Comparison of ENCODE assay signal across 1 cellular context in genomic region chr16:30521873-30522641, GRCh38.
TF ChIP-seq lines count a peak whose summit lies in the region.

No MANE protein-coding gene starts in this region.

TF ChIP-seq in HepG2, 621 proteins besides CTCF, POLR2A, EP300 and RAD21 (continues in another document):
- no peak for TF ChIP-seq ZNF704 (CRISPR knock-in tag; IDR thresholded peaks at IDR 0.05; ENCODE audit: borderline replicate concordance)
- TF ChIP-seq CENPX (CRISPR knock-in tag; IDR thresholded peaks at IDR 0.05) = no peak
- TF ChIP-seq, protein P1, sequence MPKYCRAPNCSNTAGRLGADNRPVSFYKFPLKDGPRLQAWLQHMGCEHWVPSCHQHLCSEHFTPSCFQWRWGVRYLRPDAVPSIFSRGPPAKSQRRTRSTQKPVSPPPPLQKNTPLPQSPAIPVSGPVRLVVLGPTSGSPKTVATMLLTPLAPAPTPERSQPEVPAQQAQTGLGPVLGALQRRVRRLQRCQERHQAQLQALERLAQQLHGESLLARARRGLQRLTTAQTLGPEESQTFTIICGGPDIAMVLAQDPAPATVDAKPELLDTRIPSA (CRISPR knock-in tag; IDR thresholded peaks at IDR 0.05; ENCODE audit: borderline replicate concordance) = no peak
- TF ChIP-seq, protein P2, sequence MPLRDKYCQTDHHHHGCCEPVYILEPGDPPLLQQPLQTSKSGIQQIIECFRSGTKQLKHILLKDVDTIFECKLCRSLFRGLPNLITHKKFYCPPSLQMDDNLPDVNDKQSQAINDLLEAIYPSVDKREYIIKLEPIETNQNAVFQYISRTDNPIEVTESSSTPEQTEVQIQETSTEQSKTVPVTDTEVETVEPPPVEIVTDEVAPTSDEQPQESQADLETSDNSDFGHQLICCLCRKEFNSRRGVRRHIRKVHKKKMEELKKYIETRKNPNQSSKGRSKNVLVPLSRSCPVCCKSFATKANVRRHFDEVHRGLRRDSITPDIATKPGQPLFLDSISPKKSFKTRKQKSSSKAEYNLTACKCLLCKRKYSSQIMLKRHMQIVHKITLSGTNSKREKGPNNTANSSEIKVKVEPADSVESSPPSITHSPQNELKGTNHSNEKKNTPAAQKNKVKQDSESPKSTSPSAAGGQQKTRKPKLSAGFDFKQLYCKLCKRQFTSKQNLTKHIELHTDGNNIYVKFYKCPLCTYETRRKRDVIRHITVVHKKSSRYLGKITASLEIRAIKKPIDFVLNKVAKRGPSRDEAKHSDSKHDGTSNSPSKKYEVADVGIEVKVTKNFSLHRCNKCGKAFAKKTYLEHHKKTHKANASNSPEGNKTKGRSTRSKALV (CRISPR knock-in tag; IDR thresholded peaks at IDR 0.05) = no peak; the same call in 1 of the 2 replicates
- TF ChIP-seq ZSCAN30 (CRISPR knock-in tag; IDR thresholded peaks at IDR 0.05) = no peak
- no peak for TF ChIP-seq SYNCRIP (IDR thresholded peaks at IDR 0.05; ENCODE audit: insufficient read depth, low read depth, low read length)
- 0 out of 3 replicates have a peak, but pooled peaks have one; percentile 22 for TF ChIP-seq MXI1 (IDR thresholded peaks at IDR 0.05; ENCODE audit: borderline replicate concordance, low read depth, low read length)
- TF ChIP-seq HDAC6 (IDR thresholded peaks at IDR 0.05; ENCODE audit: low read depth, low read length) = no peak
- no peak for TF ChIP-seq ONECUT2 (CRISPR knock-in tag; IDR thresholded peaks at IDR 0.05)
- TF ChIP-seq, protein P3, sequence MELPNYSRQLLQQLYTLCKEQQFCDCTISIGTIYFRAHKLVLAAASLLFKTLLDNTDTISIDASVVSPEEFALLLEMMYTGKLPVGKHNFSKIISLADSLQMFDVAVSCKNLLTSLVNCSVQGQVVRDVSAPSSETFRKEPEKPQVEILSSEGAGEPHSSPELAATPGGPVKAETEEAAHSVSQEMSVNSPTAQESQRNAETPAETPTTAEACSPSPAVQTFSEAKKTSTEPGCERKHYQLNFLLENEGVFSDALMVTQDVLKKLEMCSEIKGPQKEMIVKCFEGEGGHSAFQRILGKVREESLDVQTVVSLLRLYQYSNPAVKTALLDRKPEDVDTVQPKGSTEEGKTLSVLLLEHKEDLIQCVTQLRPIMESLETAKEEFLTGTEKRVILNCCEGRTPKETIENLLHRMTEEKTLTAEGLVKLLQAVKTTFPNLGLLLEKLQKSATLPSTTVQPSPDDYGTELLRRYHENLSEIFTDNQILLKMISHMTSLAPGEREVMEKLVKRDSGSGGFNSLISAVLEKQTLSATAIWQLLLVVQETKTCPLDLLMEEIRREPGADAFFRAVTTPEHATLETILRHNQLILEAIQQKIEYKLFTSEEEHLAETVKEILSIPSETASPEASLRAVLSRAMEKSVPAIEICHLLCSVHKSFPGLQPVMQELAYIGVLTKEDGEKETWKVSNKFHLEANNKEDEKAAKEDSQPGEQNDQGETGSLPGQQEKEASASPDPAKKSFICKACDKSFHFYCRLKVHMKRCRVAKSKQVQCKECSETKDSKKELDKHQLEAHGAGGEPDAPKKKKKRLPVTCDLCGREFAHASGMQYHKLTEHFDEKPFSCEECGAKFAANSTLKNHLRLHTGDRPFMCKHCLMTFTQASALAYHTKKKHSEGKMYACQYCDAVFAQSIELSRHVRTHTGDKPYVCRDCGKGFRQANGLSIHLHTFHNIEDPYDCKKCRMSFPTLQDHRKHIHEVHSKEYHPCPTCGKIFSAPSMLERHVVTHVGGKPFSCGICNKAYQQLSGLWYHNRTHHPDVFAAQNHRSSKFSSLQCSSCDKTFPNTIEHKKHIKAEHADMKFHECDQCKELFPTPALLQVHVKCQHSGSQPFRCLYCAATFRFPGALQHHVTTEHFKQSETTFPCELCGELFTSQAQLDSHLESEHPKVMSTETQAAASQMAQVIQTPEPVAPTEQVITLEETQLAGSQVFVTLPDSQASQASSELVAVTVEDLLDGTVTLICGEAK (IDR thresholded peaks at IDR 0.05) = no peak
- TF ChIP-seq, protein P3 (CRISPR knock-in tag; IDR thresholded peaks at IDR 0.05) = peak; percentile 56; the same call in 1 of the 2 replicates
- no peak for TF ChIP-seq CEBPG (CRISPR knock-in tag; IDR thresholded peaks at IDR 0.05)
- TF ChIP-seq, protein P4, sequence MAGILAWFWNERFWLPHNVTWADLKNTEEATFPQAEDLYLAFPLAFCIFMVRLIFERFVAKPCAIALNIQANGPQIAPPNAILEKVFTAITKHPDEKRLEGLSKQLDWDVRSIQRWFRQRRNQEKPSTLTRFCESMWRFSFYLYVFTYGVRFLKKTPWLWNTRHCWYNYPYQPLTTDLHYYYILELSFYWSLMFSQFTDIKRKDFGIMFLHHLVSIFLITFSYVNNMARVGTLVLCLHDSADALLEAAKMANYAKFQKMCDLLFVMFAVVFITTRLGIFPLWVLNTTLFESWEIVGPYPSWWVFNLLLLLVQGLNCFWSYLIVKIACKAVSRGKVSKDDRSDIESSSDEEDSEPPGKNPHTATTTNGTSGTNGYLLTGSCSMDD (CRISPR knock-in tag; IDR thresholded peaks at IDR 0.05) = no peak
- TF ChIP-seq, protein P5, sequence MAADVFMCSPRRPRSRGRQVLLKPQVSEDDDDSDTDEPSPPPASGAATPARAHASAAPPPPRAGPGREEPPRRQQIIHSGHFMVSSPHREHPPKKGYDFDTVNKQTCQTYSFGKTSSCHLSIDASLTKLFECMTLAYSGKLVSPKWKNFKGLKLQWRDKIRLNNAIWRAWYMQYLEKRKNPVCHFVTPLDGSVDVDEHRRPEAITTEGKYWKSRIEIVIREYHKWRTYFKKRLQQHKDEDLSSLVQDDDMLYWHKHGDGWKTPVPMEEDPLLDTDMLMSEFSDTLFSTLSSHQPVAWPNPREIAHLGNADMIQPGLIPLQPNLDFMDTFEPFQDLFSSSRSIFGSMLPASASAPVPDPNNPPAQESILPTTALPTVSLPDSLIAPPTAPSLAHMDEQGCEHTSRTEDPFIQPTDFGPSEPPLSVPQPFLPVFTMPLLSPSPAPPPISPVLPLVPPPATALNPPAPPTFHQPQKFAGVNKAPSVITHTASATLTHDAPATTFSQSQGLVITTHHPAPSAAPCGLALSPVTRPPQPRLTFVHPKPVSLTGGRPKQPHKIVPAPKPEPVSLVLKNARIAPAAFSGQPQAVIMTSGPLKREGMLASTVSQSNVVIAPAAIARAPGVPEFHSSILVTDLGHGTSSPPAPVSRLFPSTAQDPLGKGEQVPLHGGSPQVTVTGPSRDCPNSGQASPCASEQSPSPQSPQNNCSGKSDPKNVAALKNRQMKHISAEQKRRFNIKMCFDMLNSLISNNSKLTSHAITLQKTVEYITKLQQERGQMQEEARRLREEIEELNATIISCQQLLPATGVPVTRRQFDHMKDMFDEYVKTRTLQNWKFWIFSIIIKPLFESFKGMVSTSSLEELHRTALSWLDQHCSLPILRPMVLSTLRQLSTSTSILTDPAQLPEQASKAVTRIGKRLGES (CRISPR knock-in tag; IDR thresholded peaks at IDR 0.05; ENCODE audit: borderline replicate concordance) = no peak
- TF ChIP-seq ZSCAN31 (CRISPR knock-in tag; IDR thresholded peaks at IDR 0.05; ENCODE audit: low read depth) = no peak
- no peak for TF ChIP-seq ZEB1 (IDR thresholded peaks at IDR 0.05; ENCODE audit: insufficient replicate concordance, low read depth)
- TF ChIP-seq ATF7 (IDR thresholded peaks at IDR 0.05) = peak; percentile 60
- no peak for TF ChIP-seq ATF7 (CRISPR knock-in tag; IDR thresholded peaks at IDR 0.05)
- no peak for TF ChIP-seq ZBTB46 (CRISPR knock-in tag; IDR thresholded peaks at IDR 0.05; ENCODE audit: borderline replicate concordance)
- no peak for TF ChIP-seq CBFB (CRISPR knock-in tag; IDR thresholded peaks at IDR 0.05)
- no peak; the same call in 1 of the 2 replicates for TF ChIP-seq SNAI1 (CRISPR knock-in tag; IDR thresholded peaks at IDR 0.05; ENCODE audit: borderline replicate concordance)
- no peak for TF ChIP-seq CC2D1A (CRISPR knock-in tag; IDR thresholded peaks at IDR 0.05)
- no peak for TF ChIP-seq FOSL2 (CRISPR knock-in tag; IDR thresholded peaks at IDR 0.05)
- peak; percentile 57; the same call in 1 of the 2 replicates for TF ChIP-seq ZNF556 (CRISPR knock-in tag; IDR thresholded peaks at IDR 0.05; ENCODE audit: borderline replicate concordance)
- TF ChIP-seq, protein P6, sequence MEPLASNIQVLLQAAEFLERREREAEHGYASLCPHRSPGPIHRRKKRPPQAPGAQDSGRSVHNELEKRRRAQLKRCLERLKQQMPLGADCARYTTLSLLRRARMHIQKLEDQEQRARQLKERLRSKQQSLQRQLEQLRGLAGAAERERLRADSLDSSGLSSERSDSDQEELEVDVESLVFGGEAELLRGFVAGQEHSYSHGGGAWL (CRISPR knock-in tag; IDR thresholded peaks at IDR 0.05) = no peak
- no peak for TF ChIP-seq ARNT (IDR thresholded peaks at IDR 0.05)
- no peak for TF ChIP-seq PLRG1 (conservative IDR thresholded peaks at IDR 0.05)
- 0 out of 2 replicates have a peak, but pooled peaks have one; percentile 58 for TF ChIP-seq DMTF1 (CRISPR knock-in tag; IDR thresholded peaks at IDR 0.05)
- peak; percentile 69; the same call in 1 of the 2 replicates for TF ChIP-seq ZNF224 (CRISPR knock-in tag; IDR thresholded peaks at IDR 0.05)
